7 cellular contexts compared by ENCODE assay signal in the genomic region with DNA sequence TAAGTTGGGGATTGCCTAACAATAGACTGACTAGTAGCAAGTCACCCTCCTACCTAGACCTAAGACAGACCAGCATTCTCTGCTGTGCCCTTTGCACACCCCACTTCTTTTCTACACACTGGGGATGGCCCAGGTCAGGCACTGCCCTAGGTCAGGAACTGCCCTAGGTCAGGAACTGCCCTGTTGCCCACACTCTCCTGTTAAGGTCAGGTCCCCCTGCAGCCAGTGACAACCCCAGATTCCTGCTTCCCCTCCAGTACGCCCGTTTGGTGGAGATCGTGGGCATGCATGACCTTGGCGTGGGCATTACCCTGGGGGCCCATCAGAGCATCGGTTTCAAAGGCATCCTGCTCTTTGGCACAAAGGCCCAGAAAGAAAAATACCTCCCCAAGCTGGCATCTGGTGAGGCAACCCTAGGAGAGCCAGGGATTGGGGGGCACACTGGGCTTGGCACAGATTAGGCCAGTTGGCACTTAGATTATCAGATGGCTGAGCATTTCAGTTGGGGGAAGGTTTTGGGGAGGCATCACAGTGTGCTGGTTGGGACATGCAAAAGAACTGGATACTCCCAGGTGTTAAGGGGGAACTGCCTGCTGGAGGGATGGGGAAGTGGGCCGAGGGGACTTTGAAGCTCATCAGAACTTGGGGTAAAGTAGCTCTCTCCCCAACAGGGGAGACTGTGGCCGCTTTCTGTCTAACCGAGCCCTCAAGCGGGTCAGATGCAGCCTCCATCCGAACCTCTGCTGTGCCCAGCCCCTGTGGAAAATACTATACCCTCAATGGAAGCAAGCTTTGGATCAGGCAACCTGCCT. TPM values are rescaled to one million over a fixed set of nuclear protein-coding genes. Genes with fewer than 3 reads are reported as not detected.
DNase-seq lines count a peak whose midpoint lies in the region; ATAC-seq and TF ChIP-seq lines count a peak whose summit lies in the region.
"Had no signal": no experiment of that assay in that cellular context is flagged by ENCODE, and none has a peak within 500 bp of the region (broad histone marks: within the 10 kb centered on the region; RNA-seq: fewer than 3 reads in every experiment).

No MANE protein-coding gene starts in this region.

- intact Hi-C loops in spleen (cut with DNase I; ENCODE audit: low total_unique reads): no loop called here
- intact Hi-C loops in head of caudate nucleus (cut with DNase I): no loop called here

- DNase-seq in RWPE2 (ENCODE audit: low spot score): no peak
- no peak for DNase-seq in epithelial cell of proximal tubule (ENCODE audit: low read depth)
- no peak for DNase-seq in spleen
- no peak for DNase-seq in head of caudate nucleus
- no peak for DNase-seq in HPDE6-E6E7 (ENCODE audit: extremely low spot score)
- DNase-seq: NCI-H526 treated with DMSO at 0.1 percent for 48 hours had no signal

- peaks cover 44% of the 10 kb centered on the region for H3K36me3 ChIP-seq in RWPE2 (ENCODE audit: low read depth)
- peaks cover 0 to 57% (median 44%) of the 10 kb centered on the region in 6 donors for H3K36me3 ChIP-seq in spleen

- no peak for TF ChIP-seq POLR2A in spleen (IDR thresholded peaks at IDR 0.05)

- WGBS in spleen, 5 donors: 72 to 83% (median 75%) methylated on average over 8 to 10 of the region's 10 CpGs

- H3K9me3 ChIP-seq in RWPE2 (ENCODE audit: severe bottlenecking): no peaks in the 10 kb centered on the region
- H3K9me3 ChIP-seq in spleen: no peaks in the 10 kb centered on the region

- H3K27ac ChIP-seq in RWPE2 (ENCODE audit: poor library complexity, severe bottlenecking) (peak overlapping the region; percentile 89), spleen (peak overlapping the region in 7 of 8 donors; percentile 91 to 99 (median 95))

- H3K27me3 ChIP-seq in RWPE2 (ENCODE audit: insufficient read depth, poor library complexity, severe bottlenecking) (no peaks in the 10 kb centered on the region), spleen (replicated peaks in 1 of 7) (no peaks in the 10 kb centered on the region)

- ATAC-seq in RWPE2 (ENCODE audit: low read depth): no peak
- no peak for ATAC-seq in GM18870 (IDR thresholded peaks at IDR 0.05; ENCODE audit: unreplicated experiment)

- H3K4me3 ChIP-seq in RWPE2 (ENCODE audit: severe bottlenecking): no peak overlapping the region
- peak overlapping the region; percentile 66 for H3K4me3 ChIP-seq in epithelial cell of proximal tubule (ENCODE audit: low read depth, low read length)
- peak overlapping the region in 3 of 8 donors; percentile 92 to 99 (median 95) for H3K4me3 ChIP-seq in spleen

- TF ChIP-seq CTCF in RWPE2 (IDR thresholded peaks at IDR 0.05; ENCODE audit: poor library complexity, severe bottlenecking) (no peak), epithelial cell of proximal tubule (conservative IDR thresholded peaks at IDR 0.05; ENCODE audit: low read depth, low read length) (no peak), spleen (IDR thresholded peaks at IDR 0.05 in 8 of 11, conservative IDR thresholded peaks at IDR 0.05 in 3 of 11) (no peak)

- H3K4me1 ChIP-seq in RWPE2 (ENCODE audit: insufficient read depth, poor library complexity, severe bottlenecking) (peaks cover 5% of the 10 kb centered on the region), spleen (peaks cover 27 to 68% (median 49%) of the 10 kb centered on the region in 6 donors)

RNA-seq across cellular contexts. Expression of gene ACADVL, which starts 1.7 kb away (rescaled TPM):
- 320 and 573 TPM in 2 replicates for total RNA-seq in epithelial cell of proximal tubule
- total RNA-seq in spleen: 100 to 1,000 TPM; 402 to 903 (median 548) TPM
- polyA plus RNA-seq in spleen: 100 to 1,000 TPM; 320 to 963 (median 710) TPM

RNA-seq across cellular contexts. Expression of gene DLG4, which starts 1.9 kb away (rescaled TPM):
- total RNA-seq in epithelial cell of proximal tubule (2.6 and 7.8 TPM in 2 replicates), spleen (10 to 100 TPM; 17.0 to 38.5 (median 30.5) TPM)
- 10 to 100 TPM in 1 of 3 donors, 1 to 10 TPM in 2; 3.0 to 21.5 (median 4.3) TPM for polyA plus RNA-seq in spleen

RNA-seq across cellular contexts. Expression of gene DVL2, which starts 12.8 kb away (rescaled TPM):
- total RNA-seq in epithelial cell of proximal tubule (46.5 and 68.0 TPM in 2 replicates), spleen (10 to 100 TPM; 36.9 to 48.0 (median 39.2) TPM)
- polyA plus RNA-seq in spleen: 10 to 100 TPM in 2 of 3 donors, 1 to 10 TPM in 1; 9.8 to 29.2 (median 11.7) TPM

RNA-seq across cellular contexts. Expression of gene PHF23, which starts 17.8 kb away (rescaled TPM):
- total RNA-seq in epithelial cell of proximal tubule (27.1 and 42.8 TPM in 2 replicates), spleen (10 to 100 TPM; 33.1 to 47.6 (median 38.8) TPM)
- 10 to 100 TPM; 27.4 to 50.4 (median 33.2) TPM for polyA plus RNA-seq in spleen

RNA-seq across cellular contexts. Expression of gene GABARAP, which starts 20.8 kb away (rescaled TPM):
- total RNA-seq in epithelial cell of proximal tubule: 298 and 570 TPM in 2 replicates
- total RNA-seq in spleen: 100 to 1,000 TPM; 222 to 519 (median 438) TPM
- 100 to 1,000 TPM; 755 to 855 (median 822) TPM for polyA plus RNA-seq in spleen
